8 cellular contexts compared by ENCODE assay signal in the genomic region with DNA sequence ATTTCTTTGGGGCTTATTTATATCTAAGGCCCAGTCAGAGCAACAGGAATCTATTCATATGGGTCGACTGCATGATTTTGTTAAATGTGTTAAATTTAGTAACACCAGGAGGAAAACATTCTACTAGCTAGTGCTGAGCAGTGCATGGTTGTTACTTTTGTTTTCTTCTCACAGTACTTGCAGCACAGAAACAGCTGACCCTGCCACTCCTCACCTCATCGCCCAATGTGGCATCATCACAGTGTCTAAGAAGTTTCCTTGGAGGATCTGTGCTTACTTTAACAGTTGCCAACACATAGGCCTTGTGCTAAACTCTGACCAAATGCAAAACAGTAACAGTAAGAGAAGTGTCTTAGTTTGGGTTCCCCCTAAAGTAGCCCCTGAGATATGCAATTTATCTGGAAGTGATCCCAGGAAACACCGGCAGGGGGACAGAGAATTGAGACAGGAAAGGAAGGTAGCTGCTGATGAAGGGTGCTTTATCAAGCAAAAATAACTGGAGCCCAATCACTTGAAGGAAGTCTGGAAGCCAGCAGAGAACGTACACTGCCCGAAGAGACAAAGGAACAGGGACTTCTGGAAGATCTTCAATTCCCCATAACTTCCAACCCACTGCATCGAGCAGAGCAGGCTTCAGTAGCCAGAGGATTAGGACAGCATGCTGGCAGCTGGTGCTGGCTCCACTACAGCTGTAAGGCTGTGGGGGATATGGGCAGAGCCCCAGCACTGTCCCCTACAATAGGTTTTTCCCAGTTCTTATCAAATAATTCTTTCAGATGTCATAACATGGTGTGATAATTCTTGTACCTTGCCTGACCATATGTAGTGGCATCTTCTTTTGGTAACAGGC. TPM values are rescaled to one million over a fixed set of nuclear protein-coding genes. Genes with fewer than 3 reads are reported as not detected.
DNase-seq lines count a peak whose midpoint lies in the region; ATAC-seq, FAIRE-seq and TF ChIP-seq lines count a peak whose summit lies in the region.

No MANE protein-coding gene starts in this region.

- no peak for FAIRE-seq in urothelium cell line (lab: Jason Lieb, UNC)

- H3K9me3 ChIP-seq in neuronal stem cell (replicated peaks in 1 of 2; ENCODE audit: control insufficient read depth in 2 of 2, insufficient read depth in 1 of 2, low read depth in 1 of 2, low read length in 2 of 2): no peaks in the 10 kb centered on the region

- H3K36me3 ChIP-seq in neuronal stem cell (replicated peaks in 1 of 2; ENCODE audit: control insufficient read depth in 2 of 2, insufficient read depth in 2 of 2, low read length in 2 of 2): no peaks in the 10 kb centered on the region

- H3K27ac ChIP-seq in foreskin keratinocyte (no peak overlapping the region), neuronal stem cell (replicated peaks; ENCODE audit: low read length) (no peak overlapping the region)

- no peak overlapping the region for H2BK120ac ChIP-seq in neuronal stem cell (ENCODE audit: low read depth, low read length)

- H3K4me3 ChIP-seq in neuronal stem cell (ENCODE audit: low read length in 2 of 2): no peak overlapping the region

- H3K14ac ChIP-seq in neuronal stem cell (ENCODE audit: low read length): no peak overlapping the region

- no peak overlapping the region for H2BK15ac ChIP-seq in neuronal stem cell (ENCODE audit: low read length)

- peak; percentile 69 for ATAC-seq in SK-N-SH treated with all-trans-retinoic acid at 6 μM for 48 hours
- peak; percentile 23 for ATAC-seq in foreskin keratinocyte
- no peak for ATAC-seq in GM21786 (IDR thresholded peaks at IDR 0.05; ENCODE audit: unreplicated experiment)

- H3K4me1 ChIP-seq in foreskin keratinocyte (peaks cover 7% of the 10 kb centered on the region), neuronal stem cell (ENCODE audit: control insufficient read depth in 2 of 2, insufficient read depth in 1 of 2, low read depth in 1 of 2, low read length in 2 of 2) (no peaks in the 10 kb centered on the region)

- TF ChIP-seq CTCF in foreskin keratinocyte (conservative IDR thresholded peaks at IDR 0.05): peak; percentile 48

- H2BK5ac ChIP-seq in neuronal stem cell (ENCODE audit: low read length): no peak overlapping the region

- H3K79me1 ChIP-seq in neuronal stem cell (ENCODE audit: low read depth, low read length): no peaks in the 10 kb centered on the region

- H3K18ac ChIP-seq in neuronal stem cell (ENCODE audit: low read length): no peak overlapping the region

- peak overlapping the region; percentile 74 for H2AFZ ChIP-seq in neuronal stem cell (ENCODE audit: low read length)

- no peak overlapping the region for H3K4me2 ChIP-seq in neuronal stem cell (ENCODE audit: insufficient read depth, low read length, poor library complexity, severe bottlenecking)

- H2BK12ac ChIP-seq in neuronal stem cell (ENCODE audit: low read length): no peak overlapping the region

- H3K23ac ChIP-seq in neuronal stem cell (ENCODE audit: low read depth, low read length, poor library complexity): no peak overlapping the region

- H3K9ac ChIP-seq in neuronal stem cell (ENCODE audit: low read depth, low read length, poor library complexity): no peak overlapping the region

- DNase-seq in ELR (ENCODE audit: low read depth): peak; percentile 50
- DNase-seq in foreskin keratinocyte: no peak
- no peak for DNase-seq in neuronal stem cell (ENCODE audit: low spot score)
- DNase-seq in urothelium cell line (ENCODE audit: low spot score): no peak
- no peak for DNase-seq in NCI-H187 treated with DMSO at 0.1 percent for 48 hours (lab: John Stamatoyannopoulos, UW)
- no peak for DNase-seq in Kasumi-1 (lab: John Stamatoyannopoulos, UW)

- no peak overlapping the region for H4K91ac ChIP-seq in neuronal stem cell (ENCODE audit: low read depth, low read length, poor library complexity)

- no CpG with 5 or more reads among the region's 6 CpGs for WGBS in neuronal stem cell (ENCODE audit: extremely low coverage in 2 of 2, insufficient read length in 2 of 2, insufficient replicate concordance in 1 of 2), 2 donors

- H2AK5ac ChIP-seq in neuronal stem cell (ENCODE audit: low read depth, low read length): no peak overlapping the region

- H3K4ac ChIP-seq in neuronal stem cell (ENCODE audit: low read length): no peak overlapping the region

- no peak overlapping the region for H4K8ac ChIP-seq in neuronal stem cell (ENCODE audit: low read depth, low read length)

- H3K27me3 ChIP-seq in foreskin keratinocyte (no peaks in the 10 kb centered on the region), neuronal stem cell (ENCODE audit: control insufficient read depth in 3 of 3, insufficient read depth in 3 of 3, low read depth in 1 of 3, low read length in 3 of 3) (no peaks in the 10 kb centered on the region)

TF ChIP-seq in SK-N-SH treated with all-trans-retinoic acid at 6 μM for 48 hours, 23 proteins besides CTCF, POLR2A, EP300 and RAD21:
- TF ChIP-seq BACH2 (CRISPR knock-in tag; IDR thresholded peaks at IDR 0.05; ENCODE audit: borderline replicate concordance) (no peak), PPARA (CRISPR knock-in tag; IDR thresholded peaks at IDR 0.05; ENCODE audit: borderline replicate concordance) (no peak), ESRRG (CRISPR knock-in tag; IDR thresholded peaks at IDR 0.05) (no peak), ISL1 (CRISPR knock-in tag; IDR thresholded peaks at IDR 0.05) (no peak), TCF4 (CRISPR knock-in tag; IDR thresholded peaks at IDR 0.05; ENCODE audit: borderline replicate concordance) (no peak), ZNF70 (CRISPR knock-in tag; IDR thresholded peaks at IDR 0.05) (no peak), SNAI2 (CRISPR knock-in tag; IDR thresholded peaks at IDR 0.05) (no peak), ARNTL (CRISPR knock-in tag; IDR thresholded peaks at IDR 0.05; ENCODE audit: borderline replicate concordance, low read depth) (no peak), ZNF8 (CRISPR knock-in tag; IDR thresholded peaks at IDR 0.05) (no peak), OSR1 (CRISPR knock-in tag; IDR thresholded peaks at IDR 0.05) (no peak), ZC3H10 (CRISPR knock-in tag; IDR thresholded peaks at IDR 0.05) (no peak), ZNF565 (CRISPR knock-in tag; conservative IDR thresholded peaks at IDR 0.05; ENCODE audit: low read depth) (no peak)
- TF ChIP-seq, protein P1, sequence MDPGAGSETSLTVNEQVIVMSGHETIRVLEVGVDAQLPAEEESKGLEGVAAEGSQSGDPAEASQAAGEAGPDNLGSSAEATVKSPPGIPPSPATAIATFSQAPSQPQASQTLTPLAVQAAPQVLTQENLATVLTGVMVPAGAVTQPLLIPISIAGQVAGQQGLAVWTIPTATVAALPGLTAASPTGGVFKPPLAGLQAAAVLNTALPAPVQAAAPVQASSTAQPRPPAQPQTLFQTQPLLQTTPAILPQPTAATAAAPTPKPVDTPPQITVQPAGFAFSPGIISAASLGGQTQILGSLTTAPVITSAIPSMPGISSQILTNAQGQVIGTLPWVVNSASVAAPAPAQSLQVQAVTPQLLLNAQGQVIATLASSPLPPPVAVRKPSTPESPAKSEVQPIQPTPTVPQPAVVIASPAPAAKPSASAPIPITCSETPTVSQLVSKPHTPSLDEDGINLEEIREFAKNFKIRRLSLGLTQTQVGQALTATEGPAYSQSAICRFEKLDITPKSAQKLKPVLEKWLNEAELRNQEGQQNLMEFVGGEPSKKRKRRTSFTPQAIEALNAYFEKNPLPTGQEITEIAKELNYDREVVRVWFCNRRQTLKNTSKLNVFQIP (CRISPR knock-in tag; IDR thresholded peaks at IDR 0.05; ENCODE audit: borderline replicate concordance, low read depth): no peak
- TF ChIP-seq, protein P2, sequence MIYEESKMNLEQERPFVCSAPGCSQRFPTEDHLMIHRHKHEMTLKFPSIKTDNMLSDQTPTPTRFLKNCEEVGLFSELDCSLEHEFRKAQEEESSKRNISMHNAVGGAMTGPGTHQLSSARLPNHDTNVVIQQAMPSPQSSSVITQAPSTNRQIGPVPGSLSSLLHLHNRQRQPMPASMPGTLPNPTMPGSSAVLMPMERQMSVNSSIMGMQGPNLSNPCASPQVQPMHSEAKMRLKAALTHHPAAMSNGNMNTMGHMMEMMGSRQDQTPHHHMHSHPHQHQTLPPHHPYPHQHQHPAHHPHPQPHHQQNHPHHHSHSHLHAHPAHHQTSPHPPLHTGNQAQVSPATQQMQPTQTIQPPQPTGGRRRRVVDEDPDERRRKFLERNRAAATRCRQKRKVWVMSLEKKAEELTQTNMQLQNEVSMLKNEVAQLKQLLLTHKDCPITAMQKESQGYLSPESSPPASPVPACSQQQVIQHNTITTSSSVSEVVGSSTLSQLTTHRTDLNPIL (CRISPR knock-in tag; IDR thresholded peaks at IDR 0.05; ENCODE audit: low read depth): no peak
- TF ChIP-seq, protein P3, sequence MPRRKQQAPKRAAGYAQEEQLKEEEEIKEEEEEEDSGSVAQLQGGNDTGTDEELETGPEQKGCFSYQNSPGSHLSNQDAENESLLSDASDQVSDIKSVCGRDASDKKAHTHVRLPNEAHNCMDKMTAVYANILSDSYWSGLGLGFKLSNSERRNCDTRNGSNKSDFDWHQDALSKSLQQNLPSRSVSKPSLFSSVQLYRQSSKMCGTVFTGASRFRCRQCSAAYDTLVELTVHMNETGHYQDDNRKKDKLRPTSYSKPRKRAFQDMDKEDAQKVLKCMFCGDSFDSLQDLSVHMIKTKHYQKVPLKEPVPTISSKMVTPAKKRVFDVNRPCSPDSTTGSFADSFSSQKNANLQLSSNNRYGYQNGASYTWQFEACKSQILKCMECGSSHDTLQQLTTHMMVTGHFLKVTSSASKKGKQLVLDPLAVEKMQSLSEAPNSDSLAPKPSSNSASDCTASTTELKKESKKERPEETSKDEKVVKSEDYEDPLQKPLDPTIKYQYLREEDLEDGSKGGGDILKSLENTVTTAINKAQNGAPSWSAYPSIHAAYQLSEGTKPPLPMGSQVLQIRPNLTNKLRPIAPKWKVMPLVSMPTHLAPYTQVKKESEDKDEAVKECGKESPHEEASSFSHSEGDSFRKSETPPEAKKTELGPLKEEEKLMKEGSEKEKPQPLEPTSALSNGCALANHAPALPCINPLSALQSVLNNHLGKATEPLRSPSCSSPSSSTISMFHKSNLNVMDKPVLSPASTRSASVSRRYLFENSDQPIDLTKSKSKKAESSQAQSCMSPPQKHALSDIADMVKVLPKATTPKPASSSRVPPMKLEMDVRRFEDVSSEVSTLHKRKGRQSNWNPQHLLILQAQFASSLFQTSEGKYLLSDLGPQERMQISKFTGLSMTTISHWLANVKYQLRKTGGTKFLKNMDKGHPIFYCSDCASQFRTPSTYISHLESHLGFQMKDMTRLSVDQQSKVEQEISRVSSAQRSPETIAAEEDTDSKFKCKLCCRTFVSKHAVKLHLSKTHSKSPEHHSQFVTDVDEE (CRISPR knock-in tag; IDR thresholded peaks at IDR 0.05): no peak

RNA-seq across cellular contexts. Expression of a gene that starts 36.0 kb away (rescaled TPM):
- total RNA-seq in foreskin keratinocyte: 6.8 and 7.4 TPM in 2 replicates
- 4.5 and 5.6 TPM in 2 replicates for polyA plus RNA-seq in foreskin keratinocyte
- 1.2 TPM for polyA plus RNA-seq in neuronal stem cell (2013, experiment 1 of 2)
- 1.2 TPM for polyA plus RNA-seq in neuronal stem cell (2013, experiment 2 of 2)
